31 cellular contexts compared by ENCODE assay signal in the genomic region with DNA sequence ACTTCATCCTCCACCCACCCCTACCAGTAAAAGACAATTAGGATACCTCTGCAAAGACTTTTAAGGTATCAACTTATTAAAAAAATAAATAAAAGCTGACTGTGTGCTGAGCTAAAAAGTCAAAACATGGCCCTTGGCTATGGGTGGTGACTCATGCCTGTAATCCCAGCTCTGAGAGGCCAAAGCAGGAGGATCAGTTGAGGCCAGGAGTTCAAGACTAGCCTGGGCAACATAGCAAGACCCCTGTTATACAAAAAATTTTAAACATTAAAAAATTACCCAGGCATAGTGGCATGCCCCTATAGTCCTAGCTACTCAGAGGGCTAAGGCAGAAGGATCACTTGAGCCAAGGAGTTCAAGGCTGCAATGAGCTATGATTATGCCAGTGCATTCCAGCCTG.
"Had no signal": no experiment of that assay in that cellular context is flagged by ENCODE, and none has a peak within 500 bp of the region (broad histone marks: within the 10 kb centered on the region; RNA-seq: fewer than 3 reads in every experiment).

No MANE protein-coding gene starts in this region.

- ATAC-seq: naive thymus-derived CD4-positive, alpha-beta T cell; natural killer cell; psoas muscle; right cardiac atrium; sciatic nerve; stimulated activated memory B cell treated with anti-CD40 and anti-IgM and Interleukin-4, amounts not matched to agents 10 μg/mL and 1 μg/mL and 100 μg/mL, for 72 hours; stimulated activated naive CD8-positive, alpha-beta T cell treated with anti-CD3 and anti-CD28 coated beads, Interleukin-15, amount 100 ng/mL, for 72 hours; stimulated activated naive CD8-positive, alpha-beta T cell treated with anti-CD3 and anti-CD28 coated beads, Interleukin-15, Interleukin-2, amounts not matched to agents 100 U/mL and 50 U/mL, for 24 hours had no signal

- H3K36me3 ChIP-seq: neural progenitor cell, ovary, spleen, suprapubic skin, tibial artery, upper lobe of left lung, vagina had no signal

- H3K4me3 ChIP-seq: neural progenitor cell, ovary, psoas muscle, skin epidermis, smooth muscle cell, spleen, suprapubic skin, testis, tibial artery, upper lobe of left lung, vagina had no signal

- H3K9me3 ChIP-seq: ovary, psoas muscle, spleen, suprapubic skin, testis, tibial artery, upper lobe of left lung, vagina had no signal

- H3K27me3 ChIP-seq: neural progenitor cell, ovary, spleen, suprapubic skin, testis, tibial artery, upper lobe of left lung, vagina had no signal

- H3K27ac Mint-ChIP-seq: naive thymus-derived CD4-positive, alpha-beta T cell; natural killer cell; nephron; neural progenitor cell; progenitor cell of endocrine pancreas; stimulated activated naive CD8-positive, alpha-beta T cell treated with anti-CD3 and anti-CD28 coated beads, Interleukin-15, amount 100 ng/mL, for 72 hours had no signal

- H3K9me3 Mint-ChIP-seq: natural killer cell; nephron; stimulated activated memory B cell treated with anti-CD40 and anti-IgM and Interleukin-4, amounts not matched to agents 10 μg/mL and 1 μg/mL and 100 μg/mL, for 72 hours; stimulated activated naive CD8-positive, alpha-beta T cell treated with anti-CD3 and anti-CD28 coated beads, Interleukin-15, amount 100 ng/mL, for 72 hours had no signal

- H3K4me1 ChIP-seq: parathyroid adenoma, psoas muscle, suprapubic skin, tibial artery, vagina had no signal

- H3K27me3 Mint-ChIP-seq: naive thymus-derived CD4-positive, alpha-beta T cell; progenitor cell of endocrine pancreas; stimulated activated memory B cell treated with anti-CD40 and anti-IgM and Interleukin-4, amounts not matched to agents 10 μg/mL and 1 μg/mL and 100 μg/mL, for 72 hours; stimulated activated naive CD8-positive, alpha-beta T cell treated with anti-CD3 and anti-CD28 coated beads, Interleukin-15, amount 100 ng/mL, for 72 hours had no signal

- H3K36me3 Mint-ChIP-seq: naive thymus-derived CD4-positive, alpha-beta T cell; natural killer cell; neural progenitor cell; stimulated activated memory B cell treated with anti-CD40 and anti-IgM and Interleukin-4, amounts not matched to agents 10 μg/mL and 1 μg/mL and 100 μg/mL, for 72 hours had no signal

- H3K4me1 Mint-ChIP-seq: natural killer cell, nephron had no signal

- H3K27ac ChIP-seq: neural progenitor cell, ovary, parathyroid adenoma, psoas muscle, skin epidermis, spleen, suprapubic skin, tibial artery, upper lobe of left lung, vagina had no signal

- DNase-seq: naive thymus-derived CD4-positive, alpha-beta T cell; natural killer cell; occipital lobe; ovary; posterior cingulate gyrus; psoas muscle; right cardiac atrium; spleen; stimulated activated CD4-positive, alpha-beta T cell treated with anti-CD3 and anti-CD28 coated beads, Interleukin-12 subunit alpha, Interleukin-12 subunit beta, amount 100 ng/mL, for 4 hours; stimulated activated CD4-positive, alpha-beta T cell treated with anti-CD3 and anti-CD28 coated beads, Interleukin-1b, Interleukin-23, amount 100 ng/mL, for 48 hours; stimulated activated CD4-positive, alpha-beta T cell treated with anti-CD3 and anti-CD28 coated beads, Interleukin-4, amount 100 ng/mL, for 1 hour; stimulated activated CD4-positive, alpha-beta T cell treated with anti-CD3 and anti-CD28 coated beads, Interleukin-4, amount 100 ng/mL, for 4 hours; stimulated activated CD8-positive, alpha-beta memory T cell treated with anti-CD3 and anti-CD28 coated beads, Interleukin-4, amount 100 ng/mL, for 48 hours; stimulated activated naive CD4-positive, alpha-beta T cell; stimulated activated naive CD8-positive, alpha-beta T cell treated with anti-CD3 and anti-CD28 coated beads, Interleukin-15, amount 100 ng/mL, for 72 hours; stimulated activated naive CD8-positive, alpha-beta T cell treated with anti-CD3 and anti-CD28 coated beads, Interleukin-15, Interleukin-2, amounts not matched to agents 100 U/mL and 50 U/mL, for 24 hours; substantia nigra; testis; tibial artery; trophoblast cell; upper lobe of left lung had no signal

- H3K4me3 Mint-ChIP-seq: naive thymus-derived CD4-positive, alpha-beta T cell; natural killer cell; nephron; neural progenitor cell; stimulated activated memory B cell treated with anti-CD40 and anti-IgM and Interleukin-4, amounts not matched to agents 10 μg/mL and 1 μg/mL and 100 μg/mL, for 72 hours; stimulated activated naive CD8-positive, alpha-beta T cell treated with anti-CD3 and anti-CD28 coated beads, Interleukin-15, amount 100 ng/mL, for 72 hours had no signal
